In genomic region chr7:158863611-158864506, GRCh38 we compare ENCODE assay signal across 8 cellular contexts. TPM values are rescaled to one million over a fixed set of nuclear protein-coding genes. Genes with fewer than 3 reads are reported as not detected.
DNase-seq lines count a peak whose midpoint lies in the region; ATAC-seq and TF ChIP-seq lines count a peak whose summit lies in the region.

No MANE protein-coding gene starts in this region.

- H3K27me3 Mint-ChIP-seq in IgD-negative memory B cell = no peaks in the 10 kb centered on the region
- H3K27me3 Mint-ChIP-seq in activated B cell treated with CpG ODN at 0.5 μM for 24 hours = no peaks in the 10 kb centered on the region
- no peaks in the 10 kb centered on the region for H3K27me3 Mint-ChIP-seq in stimulated activated memory B cell treated with anti-CD40 and anti-IgM and Interleukin-4, amounts not matched to agents 10 μg/mL and 1 μg/mL and 100 μg/mL, for 72 hours

- POLR2A ChIA-PET in activated B cell treated with CpG ODN at 0.5 μM for 24 hours (lab: Charles Lee) (interaction anchor here (0.6 to 1.5 kb wide), 4 partner anchors 9 to 137 kb away, joined by 3 to 12 read pairs (median 6); partner anchors contain the start of gene ESYT2), HEK293T (lab: Yijun Ruan, JAX) (interaction anchor here (0.7 to 1.6 kb wide), 11 partner anchors 8 to 287 kb away, joined by 3 to 8 read pairs (median 3); partner anchors contain the start of genes ESYT2 and NCAPG2)

- H3K4me1 Mint-ChIP-seq in IgD-negative memory B cell (peaks cover 0 to 8% (median 5%) of the 10 kb centered on the region in 3 donors), activated B cell treated with CpG ODN at 0.5 μM for 24 hours (peaks cover 18% of the 10 kb centered on the region)
- H3K4me1 Mint-ChIP-seq in stimulated activated memory B cell treated with anti-CD40 and anti-IgM and Interleukin-4, amounts not matched to agents 10 μg/mL and 1 μg/mL and 100 μg/mL, for 72 hours = peaks cover 37% of the 10 kb centered on the region

- H3K4me3 Mint-ChIP-seq in IgD-negative memory B cell (peak overlapping the region; percentile 69 to 93 (median 84)), activated B cell treated with CpG ODN at 0.5 μM for 24 hours (peak overlapping the region; percentile 88)
- peak overlapping the region; percentile 95 for H3K4me3 Mint-ChIP-seq in stimulated activated memory B cell treated with anti-CD40 and anti-IgM and Interleukin-4, amounts not matched to agents 10 μg/mL and 1 μg/mL and 100 μg/mL, for 72 hours

- peak; percentile 51 for ATAC-seq in GM21447 (IDR thresholded peaks at IDR 0.05; ENCODE audit: unreplicated experiment)
- peak; percentile 62 for ATAC-seq in activated B cell treated with CpG ODN at 0.5 μM for 24 hours (ENCODE audit: low read depth)
- ATAC-seq in stimulated activated memory B cell treated with anti-CD40 and anti-IgM and Interleukin-4, amounts not matched to agents 10 μg/mL and 1 μg/mL and 100 μg/mL, for 72 hours = peak; percentile 75

- no peak for TF ChIP-seq CTCF in activated B cell treated with CpG ODN at 0.5 μM for 24 hours (IDR thresholded peaks at IDR 0.05)

- DNase-seq in COLO668 (lab: John Stamatoyannopoulos, UW; ENCODE audit: unreplicated experiment) (peak; percentile 61), activated B cell treated with CpG ODN at 0.5 μM for 24 hours (no peak), lung microvascular endothelial cell (ENCODE audit: low read depth in 2 of 2) (peak; percentile 61), HEK293T (ENCODE audit: extremely low spot score) (no peak)
- peak in 1 of 3 donors; percentile 17 for DNase-seq in effector memory CD4-positive, alpha-beta T cell

- H3K4me3 ChIP-seq in effector memory CD4-positive, alpha-beta T cell (ENCODE audit: insufficient read depth, low read depth, low read length, poor library complexity, severe bottlenecking) = peak overlapping the region; percentile 71

- H3K27ac Mint-ChIP-seq in IgD-negative memory B cell (peak overlapping the region in 1 of 3 donors; percentile 92), activated B cell treated with CpG ODN at 0.5 μM for 24 hours (peak overlapping the region; percentile 9)
- peak overlapping the region; percentile 95 for H3K27ac Mint-ChIP-seq in stimulated activated memory B cell treated with anti-CD40 and anti-IgM and Interleukin-4, amounts not matched to agents 10 μg/mL and 1 μg/mL and 100 μg/mL, for 72 hours

- peaks cover 4% of the 10 kb centered on the region for H3K4me1 ChIP-seq in effector memory CD4-positive, alpha-beta T cell (ENCODE audit: control insufficient read depth, insufficient read depth, low read length, poor library complexity, severe bottlenecking)

- no peaks in the 10 kb centered on the region for H3K9me3 ChIP-seq in effector memory CD4-positive, alpha-beta T cell (ENCODE audit: control insufficient read depth, low read length)

- intact Hi-C loops in activated B cell treated with CpG ODN at 0.5 μM for 24 hours (cut with micrococcal nuclease) = no loop called here

- no peaks in the 10 kb centered on the region for H3K27me3 ChIP-seq in effector memory CD4-positive, alpha-beta T cell (replicated peaks; ENCODE audit: control insufficient read depth, insufficient read depth, low read length, poor library complexity, severe bottlenecking)

- no peaks in the 10 kb centered on the region for H3K36me3 ChIP-seq in effector memory CD4-positive, alpha-beta T cell (ENCODE audit: control insufficient read depth, insufficient read depth, low read length)

- CTCF ChIA-PET in activated B cell treated with CpG ODN at 0.5 μM for 24 hours (lab: Charles Lee) = no interaction called here
- CTCF ChIA-PET in HEK293T (lab: Yijun Ruan, JAX) = interaction anchor here (0.6 to 0.9 kb wide), 5 partner anchors 8 to 114 kb away, joined by 3 to 4 read pairs (median 3); no protein-coding TSS in a partner anchor

- peak overlapping the region; percentile 37 for H3K27ac ChIP-seq in effector memory CD4-positive, alpha-beta T cell (ENCODE audit: insufficient read depth, low read length, poor library complexity, severe bottlenecking)

- H3K36me3 Mint-ChIP-seq in IgD-negative memory B cell = peaks cover 4% of the 10 kb centered on the region
- no peaks in the 10 kb centered on the region for H3K36me3 Mint-ChIP-seq in activated B cell treated with CpG ODN at 0.5 μM for 24 hours (ENCODE audit: low read depth)
- no peaks in the 10 kb centered on the region for H3K36me3 Mint-ChIP-seq in stimulated activated memory B cell treated with anti-CD40 and anti-IgM and Interleukin-4, amounts not matched to agents 10 μg/mL and 1 μg/mL and 100 μg/mL, for 72 hours

- H3K9me3 Mint-ChIP-seq in IgD-negative memory B cell = no peaks in the 10 kb centered on the region
- no peaks in the 10 kb centered on the region for H3K9me3 Mint-ChIP-seq in activated B cell treated with CpG ODN at 0.5 μM for 24 hours
- H3K9me3 Mint-ChIP-seq in stimulated activated memory B cell treated with anti-CD40 and anti-IgM and Interleukin-4, amounts not matched to agents 10 μg/mL and 1 μg/mL and 100 μg/mL, for 72 hours = no peaks in the 10 kb centered on the region

TF ChIP-seq in HEK293T, 16 proteins besides CTCF, POLR2A, EP300 and RAD21:
- TF ChIP-seq ZNF384 (IDR thresholded peaks at IDR 0.05) (no peak), BHLHE40 (IDR thresholded peaks at IDR 0.05; ENCODE audit: borderline replicate concordance) (no peak), SUZ12 (IDR thresholded peaks at IDR 0.05) (no peak), CTBP1 (IDR thresholded peaks at IDR 0.05; ENCODE audit: borderline replicate concordance) (no peak), LEF1 (IDR thresholded peaks at IDR 0.05; ENCODE audit: borderline replicate concordance) (no peak), TARDBP (IDR thresholded peaks at IDR 0.05) (no peak), NFRKB (IDR thresholded peaks at IDR 0.05) (no peak), ELF4 (IDR thresholded peaks at IDR 0.05) (no peak), FOXM1 (IDR thresholded peaks at IDR 0.05; ENCODE audit: borderline replicate concordance) (no peak), L3MBTL2 (conservative IDR thresholded peaks at IDR 0.05) (no peak), HDGF (IDR thresholded peaks at IDR 0.05; ENCODE audit: borderline replicate concordance) (no peak), ARNT (IDR thresholded peaks at IDR 0.05) (no peak), FOXA1 (IDR thresholded peaks at IDR 0.05) (no peak), FOXK2 (IDR thresholded peaks at IDR 0.05) (no peak), SP1 (IDR thresholded peaks at IDR 0.05) (no peak)
- TF ChIP-seq, protein P1, sequence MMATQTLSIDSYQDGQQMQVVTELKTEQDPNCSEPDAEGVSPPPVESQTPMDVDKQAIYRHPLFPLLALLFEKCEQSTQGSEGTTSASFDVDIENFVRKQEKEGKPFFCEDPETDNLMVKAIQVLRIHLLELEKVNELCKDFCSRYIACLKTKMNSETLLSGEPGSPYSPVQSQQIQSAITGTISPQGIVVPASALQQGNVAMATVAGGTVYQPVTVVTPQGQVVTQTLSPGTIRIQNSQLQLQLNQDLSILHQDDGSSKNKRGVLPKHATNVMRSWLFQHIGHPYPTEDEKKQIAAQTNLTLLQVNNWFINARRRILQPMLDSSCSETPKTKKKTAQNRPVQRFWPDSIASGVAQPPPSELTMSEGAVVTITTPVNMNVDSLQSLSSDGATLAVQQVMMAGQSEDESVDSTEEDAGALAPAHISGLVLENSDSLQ (IDR thresholded peaks at IDR 0.05) = no peak

RNA-seq across cellular contexts. Expression of gene DYNC2I1, which starts 7.5 kb away (rescaled TPM):
- polyA plus RNA-seq in IgD-negative memory B cell = 15.6 TPM
- 10.7 and 15.2 TPM in 2 replicates for total RNA-seq in activated B cell treated with CpG ODN at 0.5 μM for 24 hours
- 2.6 and 4.0 TPM in 2 replicates for total RNA-seq in lung microvascular endothelial cell

RNA-seq across cellular contexts. Expression of gene ESYT2, which starts 34.5 kb away (rescaled TPM):
- polyA plus RNA-seq in IgD-negative memory B cell = 13.2 TPM
- total RNA-seq in activated B cell treated with CpG ODN at 0.5 μM for 24 hours (20.3 and 21.3 TPM in 2 replicates), lung microvascular endothelial cell (32.9 and 42.7 TPM in 2 replicates)

Comparison
In these comparisons a context has a peak if more than half of its experiments do, and no peak if none do; other contexts are left out.
1. DNase-seq: peak in COLO668 (single experiment) and lung microvascular endothelial cell (2 of 2); none in activated B cell treated with CpG ODN at 0.5 μM for 24 hours (single experiment) and HEK293T (single experiment).
2. Peak in every context shown above with its lines, with median percentiles within 50 percentile points of each other: ATAC-seq and H3K4me3 Mint-ChIP-seq.